15 cellular contexts compared by ENCODE assay signal in the genomic region with DNA sequence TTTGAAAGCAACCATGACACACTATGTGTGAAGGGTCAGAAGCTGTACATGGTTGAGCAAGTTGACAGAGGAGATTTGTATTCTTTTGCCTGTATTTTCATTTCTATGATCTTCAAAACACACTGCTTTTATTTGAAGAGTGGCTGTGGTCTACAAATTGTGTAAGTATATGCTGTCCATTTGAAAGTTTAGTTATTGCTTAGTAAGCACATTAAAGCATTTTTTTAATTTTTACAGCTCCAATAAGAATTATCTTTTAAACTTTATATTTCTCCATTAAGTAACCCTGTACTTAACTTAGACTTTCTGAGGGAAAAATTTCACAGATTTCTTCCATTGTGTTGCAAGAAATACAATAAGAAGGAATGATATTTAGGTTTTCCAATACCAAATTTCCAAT.
A peak's percentile ranks its signal among the peaks of the same experiment; 100 is the strongest.
DNase-seq lines count a peak whose midpoint lies in the region; ATAC-seq and TF ChIP-seq lines count a peak whose summit lies in the region.
"Had no signal": no experiment of that assay in that cellular context is flagged by ENCODE, and none has a peak within 500 bp of the region (broad histone marks: within the 10 kb centered on the region; RNA-seq: fewer than 3 reads in every experiment).

No MANE protein-coding gene starts in this region.

- RAD21 ChIA-PET in HCT116 (lab: Charles Lee; ENCODE audit: low non-redundant PET in 1 of 2, low total read pairs in 2 of 2, uncharacterized antibody in 2 of 2, unreplicated experiment in 2 of 2), result no interaction called here

- intact Hi-C loops in HCT116 (cut with micrococcal nuclease), result no loop called here

- H3K79me2 ChIP-seq in HCT116 (ENCODE audit: insufficient read depth, low read length), result no peaks in the 10 kb centered on the region

- H3K4me3 ChIP-seq in HCT116 (replicated peaks in 1 of 2; ENCODE audit: low read depth in 1 of 2, low read length in 2 of 2) (no peak overlapping the region), choroid plexus epithelial cell (ENCODE audit: low read depth, low read length) (no peak overlapping the region), fibroblast of mammary gland (ENCODE audit: control insufficient read depth, low read depth, low read length) (no peak overlapping the region)
- H3K4me3 ChIP-seq: BLaER1, GM23338, HAP-1 had no signal

- H3K9me3 ChIP-seq in HCT116 (ENCODE audit: control insufficient read depth in 1 of 2, insufficient read depth in 1 of 2, low read depth in 1 of 2, low read length in 2 of 2), result no peaks in the 10 kb centered on the region
- H3K9me3 ChIP-seq: BLaER1, Caco-2, HAP-1 had no signal

- H3K36me3 ChIP-seq in HCT116 (ENCODE audit: control insufficient read depth in 1 of 2, insufficient read depth in 2 of 2, low read length in 2 of 2), result no peaks in the 10 kb centered on the region
- H3K36me3 ChIP-seq: BLaER1, HAP-1 had no signal

- TF ChIP-seq CTCF in HCT116 (IDR thresholded peaks at IDR 0.05 in 2 of 3, conservative IDR thresholded peaks at IDR 0.05 in 1 of 3; ENCODE audit: borderline replicate concordance in 1 of 3, insufficient read depth in 1 of 3, low read depth in 2 of 3, low read length in 2 of 3), result no peak
- no peak for TF ChIP-seq CTCF in choroid plexus epithelial cell (conservative IDR thresholded peaks at IDR 0.05; ENCODE audit: low read depth, low read length)
- no peak for TF ChIP-seq CTCF in fibroblast of mammary gland (conservative IDR thresholded peaks at IDR 0.05; ENCODE audit: control insufficient read depth, insufficient read depth, low read depth, low read length)

- no TSS peak for BruUV-seq in HCT116 (replicated peaks; lab: Mats Ljungman, UMichigan)

- H4K20me1 ChIP-seq in HCT116 (ENCODE audit: insufficient read depth), result no peaks in the 10 kb centered on the region
- H4K20me1 ChIP-seq: BLaER1 had no signal

- no peaks in the 10 kb centered on the region for H3K27me3 ChIP-seq in HCT116 (ENCODE audit: insufficient read depth, low read length)
- H3K27me3 ChIP-seq: BLaER1 had no signal

- H3K27ac ChIP-seq in HCT116 (ENCODE audit: low read depth, low read length), result no peak overlapping the region
- H3K27ac ChIP-seq: BLaER1, C4-2B had no signal

- no peak overlapping the region for H3K9ac ChIP-seq in HCT116 (ENCODE audit: low read length)
- H3K9ac ChIP-seq: BLaER1 had no signal

- POLR2A ChIA-PET in HCT116 (lab: Charles Lee), result no interaction called here
- POLR2A ChIA-PET in HEK293T (lab: Yijun Ruan, JAX), result no interaction called here

- ATAC-seq in HCT116 (no peak), HG03457 (IDR thresholded peaks at IDR 0.05; ENCODE audit: unreplicated experiment) (no peak), GM21423 (IDR thresholded peaks at IDR 0.05; ENCODE audit: unreplicated experiment) (no peak)
- ATAC-seq: CD8-positive, alpha-beta T cell; GM23338 had no signal

- no peak overlapping the region for H3K4me2 ChIP-seq in HCT116 (ENCODE audit: low read length)
- H3K4me2 ChIP-seq: BLaER1, GM23338 had no signal

- no peak for TF ChIP-seq POLR2A in HCT116 (IDR thresholded peaks at IDR 0.05; ENCODE audit: borderline replicate concordance, extremely low read depth, insufficient read depth, insufficient read length)

- H3K9me2 ChIP-seq in HCT116 (ENCODE audit: insufficient read depth), result no peaks in the 10 kb centered on the region

- peak overlapping the region; percentile 70 for H2AFZ ChIP-seq in HCT116 (ENCODE audit: low read depth, low read length, poor library complexity, severe bottlenecking)
- H2AFZ ChIP-seq: GM23338 had no signal

- H3K4me1 ChIP-seq in HCT116 (ENCODE audit: control insufficient read depth in 1 of 2, insufficient read depth in 2 of 2, low read length in 2 of 2), result no peaks in the 10 kb centered on the region
- H3K4me1 ChIP-seq: BLaER1, Caco-2, HAP-1 had no signal

- DNase-seq in HCT116 (ENCODE audit: low read depth, low spot score) (no peak), choroid plexus epithelial cell (ENCODE audit: low read depth) (peak; percentile 36), fibroblast of mammary gland (ENCODE audit: low read depth) (peak; percentile 7), HEK293T (ENCODE audit: extremely low spot score) (no peak)
- DNase-seq: Caco-2; CD4-positive, CD25-positive, alpha-beta regulatory T cell; CD8-positive, alpha-beta T cell; DMS153; DND-41 had no signal

- no peak for TF ChIP-seq RAD21 in HCT116 (IDR thresholded peaks at IDR 0.05; ENCODE audit: low read depth)

- CTCF ChIA-PET in HCT116 (lab: Charles Lee) (no interaction called here), HEK293T (lab: Yijun Ruan, JAX) (no interaction called here)

TF ChIP-seq in HCT116, 20 proteins besides CTCF, POLR2A, EP300 and RAD21:
- no peak for TF ChIP-seq SP1 (IDR thresholded peaks at IDR 0.05; ENCODE audit: low read depth)
- no peak for TF ChIP-seq SRF (IDR thresholded peaks at IDR 0.05; ENCODE audit: low read depth)
- TF ChIP-seq, protein P1, sequence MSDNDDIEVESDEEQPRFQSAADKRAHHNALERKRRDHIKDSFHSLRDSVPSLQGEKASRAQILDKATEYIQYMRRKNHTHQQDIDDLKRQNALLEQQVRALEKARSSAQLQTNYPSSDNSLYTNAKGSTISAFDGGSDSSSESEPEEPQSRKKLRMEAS (IDR thresholded peaks at IDR 0.05), result no peak
- no peak for TF ChIP-seq TCF7L2 (IDR thresholded peaks at IDR 0.05; ENCODE audit: borderline replicate concordance, extremely low read depth, insufficient read depth, insufficient read length)
- no peak for TF ChIP-seq CEBPB (IDR thresholded peaks at IDR 0.05; ENCODE audit: low read depth)

TF ChIP-seq in HEK293T, 16 proteins besides CTCF, POLR2A, EP300 and RAD21:
- no peak for TF ChIP-seq L3MBTL2 (conservative IDR thresholded peaks at IDR 0.05)
- no peak for TF ChIP-seq HDGF (IDR thresholded peaks at IDR 0.05; ENCODE audit: borderline replicate concordance)
- no peak for TF ChIP-seq BHLHE40 (IDR thresholded peaks at IDR 0.05; ENCODE audit: borderline replicate concordance)
TF ChIP-seq in HEK293T: peak in this region for 0.

Comparison
In these comparisons a context has a peak if more than half of its experiments do, and no peak if none do; other contexts are left out.
1. DNase-seq: peak in choroid plexus epithelial cell (single experiment) and fibroblast of mammary gland (single experiment); none in HCT116 (single experiment) and HEK293T (single experiment).